In genomic region chr11:96084610-96085348, GRCh38 we compare ENCODE assay signal across 23 cellular contexts.
DNase-seq lines count a peak whose midpoint lies in the region; ATAC-seq and TF ChIP-seq lines count a peak whose summit lies in the region.
"Had no signal": no experiment of that assay in that cellular context is flagged by ENCODE, and none has a peak within 500 bp of the region (broad histone marks: within the 10 kb centered on the region; RNA-seq: fewer than 3 reads in every experiment).

No MANE protein-coding gene starts in this region.

- intact Hi-C loops in activated T-helper 2 cell treated with anti-CD3 and anti-CD28 coated beads, Interferon-gamma antibody, Interleukin-2, Interleukin-4, amounts not matched to agents 10 μg/mL and 5 μg/mL and 100 μg/mL, durations not matched to agents 14 hours and 24 hours and 36 hours (cut with micrococcal nuclease) = no loop called here

- peak overlapping the region; percentile 21 for H3K27ac ChIP-seq in suprapubic skin
- H3K27ac ChIP-seq: brain microvascular endothelial cell, esophagus muscularis mucosa, gastrocnemius medialis, hepatocyte, left lung, prostate gland, uterus had no signal

- H3K27me3 Mint-ChIP-seq in activated T-cell treated with anti-CD3 and anti-CD28 coated beads, Interleukin-2, amount 50 U/mL, for 72 hours (ENCODE audit: low read depth) = no peaks in the 10 kb centered on the region
- H3K27me3 Mint-ChIP-seq in activated T-helper 2 cell treated with anti-CD3 and anti-CD28 coated beads, Interferon-gamma antibody, Interleukin-2, Interleukin-4, amounts not matched to agents 10 μg/mL and 5 μg/mL and 100 μg/mL, durations not matched to agents 14 hours and 24 hours and 36 hours (ENCODE audit: low read depth) = no peaks in the 10 kb centered on the region
- H3K27me3 Mint-ChIP-seq: naive B cell, T-helper 17 cell had no signal

- peak overlapping the region; percentile 46 to 57 for H3K4me3 Mint-ChIP-seq in activated T-cell treated with anti-CD3 and anti-CD28 coated beads, Interleukin-2, amount 50 U/mL, for 72 hours
- no peak overlapping the region for H3K4me3 Mint-ChIP-seq in activated T-helper 2 cell treated with anti-CD3 and anti-CD28 coated beads, Interferon-gamma antibody, Interleukin-2, Interleukin-4, amounts not matched to agents 10 μg/mL and 5 μg/mL and 100 μg/mL, durations not matched to agents 14 hours and 24 hours and 36 hours (ENCODE audit: low read depth)
- H3K4me3 Mint-ChIP-seq: CD14-positive monocyte, naive B cell, T-helper 17 cell had no signal

- 67% methylated on average over 6 of the region's 6 CpGs for WGBS in suprapubic skin

- H3K9me3 ChIP-seq in suprapubic skin = no peaks in the 10 kb centered on the region
- H3K9me3 ChIP-seq: esophagus muscularis mucosa, gastrocnemius medialis, left lung, prostate gland, uterus had no signal

- peaks cover 26% of the 10 kb centered on the region for H3K4me1 Mint-ChIP-seq in activated T-cell treated with anti-CD3 and anti-CD28 coated beads, Interleukin-2, amount 50 U/mL, for 72 hours (ENCODE audit: low read depth)
- peaks cover 40% of the 10 kb centered on the region for H3K4me1 Mint-ChIP-seq in activated T-helper 2 cell treated with anti-CD3 and anti-CD28 coated beads, Interferon-gamma antibody, Interleukin-2, Interleukin-4, amounts not matched to agents 10 μg/mL and 5 μg/mL and 100 μg/mL, durations not matched to agents 14 hours and 24 hours and 36 hours (ENCODE audit: low read depth)
- H3K4me1 Mint-ChIP-seq: CD14-positive monocyte had no signal

- peaks cover 0 to 4% of the 10 kb centered on the region in 2 donors for H3K36me3 Mint-ChIP-seq in activated T-cell treated with anti-CD3 and anti-CD28 coated beads, Interleukin-2, amount 50 U/mL, for 72 hours (ENCODE audit: insufficient read depth in 2 of 2)
- peaks cover 21% of the 10 kb centered on the region for H3K36me3 Mint-ChIP-seq in activated T-helper 2 cell treated with anti-CD3 and anti-CD28 coated beads, Interferon-gamma antibody, Interleukin-2, Interleukin-4, amounts not matched to agents 10 μg/mL and 5 μg/mL and 100 μg/mL, durations not matched to agents 14 hours and 24 hours and 36 hours (ENCODE audit: low read depth)
- H3K36me3 Mint-ChIP-seq: naive B cell had no signal

- no peaks in the 10 kb centered on the region for H3K27me3 ChIP-seq in suprapubic skin
- H3K27me3 ChIP-seq: brain microvascular endothelial cell, esophagus muscularis mucosa, gastrocnemius medialis, hepatocyte, left lung, uterus had no signal

- no peak for TF ChIP-seq CTCF in suprapubic skin (IDR thresholded peaks at IDR 0.05)

- H3K4me1 ChIP-seq in suprapubic skin = peaks cover 13% of the 10 kb centered on the region
- H3K4me1 ChIP-seq: gastrocnemius medialis, left lung, prostate gland, uterus had no signal

- H3K9me3 Mint-ChIP-seq in activated T-cell treated with anti-CD3 and anti-CD28 coated beads, Interleukin-2, amount 50 U/mL, for 72 hours = no peaks in the 10 kb centered on the region
- no peaks in the 10 kb centered on the region for H3K9me3 Mint-ChIP-seq in activated T-helper 2 cell treated with anti-CD3 and anti-CD28 coated beads, Interferon-gamma antibody, Interleukin-2, Interleukin-4, amounts not matched to agents 10 μg/mL and 5 μg/mL and 100 μg/mL, durations not matched to agents 14 hours and 24 hours and 36 hours
- H3K9me3 Mint-ChIP-seq: CD14-positive monocyte, naive B cell had no signal

- H3K36me3 ChIP-seq in suprapubic skin = no peaks in the 10 kb centered on the region
- H3K36me3 ChIP-seq: brain microvascular endothelial cell, esophagus muscularis mucosa, gastrocnemius medialis, left lung, prostate gland, uterus had no signal

- H3K4me3 ChIP-seq in suprapubic skin = no peak overlapping the region
- H3K4me3 ChIP-seq: esophagus muscularis mucosa, gastrocnemius medialis, hepatocyte, left lung, prostate gland, uterus had no signal

- no peak for TF ChIP-seq EP300 in suprapubic skin (IDR thresholded peaks at IDR 0.05)

- DNase-seq in activated T-cell treated with anti-CD3 and anti-CD28 coated beads, Interleukin-2, amount 50 U/mL, for 72 hours = no peak
- no peak for DNase-seq in activated T-cell treated with anti-CD3 and anti-CD28 coated beads for 4 hours
- DNase-seq in activated T-helper 2 cell treated with anti-CD3 and anti-CD28 coated beads, Interferon-gamma antibody, Interleukin-2, Interleukin-4, amounts not matched to agents 10 μg/mL and 5 μg/mL and 100 μg/mL, durations not matched to agents 14 hours and 24 hours and 36 hours (ENCODE audit: low spot score) = no peak
- DNase-seq in suprapubic skin (ENCODE audit: low spot score in 2 of 2) = no peak
- DNase-seq in 8988T = no peak
- no peak for DNase-seq in ureter (ENCODE audit: low spot score)
- DNase-seq: activated CD4-positive, alpha-beta T cell treated with anti-CD3 and anti-CD28 coated beads, Interleukin-2, amount 50 U/mL, for 1 hour; brain microvascular endothelial cell; effector memory CD4-positive, alpha-beta T cell; gastrocnemius medialis; KG1; left lung; naive B cell; NCI-H2171 treated with DMSO at 0.1 percent for 48 hours; NCI-H526 treated with DMSO at 0.1 percent for 48 hours; RPMI8226; T-helper 17 cell; uterus had no signal

- ATAC-seq in activated T-cell treated with anti-CD3 and anti-CD28 coated beads, Interleukin-2, amount 50 U/mL, for 72 hours (replicated peaks in 1 of 2) = peak; percentile 72 to 74
- peak; percentile 20 for ATAC-seq in esophagus mucosa
- ATAC-seq: gastrocnemius medialis, left lung, T-helper 17 cell had no signal

- TF ChIP-seq POLR2A in suprapubic skin (IDR thresholded peaks at IDR 0.05) = no peak

- H3K27ac Mint-ChIP-seq in activated T-cell treated with anti-CD3 and anti-CD28 coated beads, Interleukin-2, amount 50 U/mL, for 72 hours = no peak overlapping the region
- peak overlapping the region; percentile 87 for H3K27ac Mint-ChIP-seq in activated T-helper 2 cell treated with anti-CD3 and anti-CD28 coated beads, Interferon-gamma antibody, Interleukin-2, Interleukin-4, amounts not matched to agents 10 μg/mL and 5 μg/mL and 100 μg/mL, durations not matched to agents 14 hours and 24 hours and 36 hours
- H3K27ac Mint-ChIP-seq: T-helper 17 cell had no signal
